Comparison of ENCODE assay signal across 21 cellular contexts in the genomic region with DNA sequence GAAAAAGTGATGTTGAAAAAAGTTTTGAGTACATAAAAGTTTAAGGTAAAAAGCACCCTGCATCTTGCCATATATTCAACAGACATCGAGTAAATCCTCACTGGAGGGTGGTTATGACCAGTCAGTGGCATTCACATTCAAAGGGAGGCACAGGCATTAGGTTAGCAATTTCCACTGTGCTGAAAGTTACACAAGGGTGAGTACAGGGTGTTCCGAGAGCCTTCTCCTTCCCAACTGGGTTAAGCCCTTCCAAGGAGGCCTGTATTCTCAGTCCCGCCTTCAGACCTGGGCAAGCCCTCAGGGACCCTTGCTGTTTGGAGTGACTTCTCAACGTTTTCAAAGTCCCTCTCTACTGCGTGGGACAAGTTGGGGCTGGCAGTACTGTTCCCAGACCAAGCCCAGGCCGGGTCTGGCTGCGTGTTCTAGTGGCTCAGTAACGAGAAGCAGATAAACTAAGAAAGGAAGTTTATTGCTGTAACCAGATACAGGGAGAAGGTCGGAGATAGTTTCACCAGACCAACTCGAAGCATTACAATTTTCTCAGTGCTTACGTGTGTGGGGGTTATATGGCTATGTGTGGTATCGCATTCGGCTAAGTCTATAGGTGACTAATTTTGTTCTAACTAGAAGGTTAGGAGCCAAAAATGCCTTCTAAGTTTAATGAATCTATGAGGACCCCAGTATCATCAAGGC. TPM values are rescaled to one million over a fixed set of nuclear protein-coding genes. Genes with fewer than 3 reads are reported as not detected.
"Had no signal": no experiment of that assay in that cellular context is flagged by ENCODE, and none has a peak within 500 bp of the region (broad histone marks: within the 10 kb centered on the region; RNA-seq: fewer than 3 reads in every experiment).

No MANE protein-coding gene starts in this region.

- H3K9me3 Mint-ChIP-seq: activated CD4-positive, alpha-beta T cell treated with anti-CD3 and anti-CD28 coated beads, Interleukin-2, amount 10 ng/mL, durations not matched to agents 7 days and 5 days; activated T-helper 2 cell treated with anti-CD3 and anti-CD28 coated beads, Interferon-gamma antibody, Interleukin-2, Interleukin-4, amounts not matched to agents 10 μg/mL and 5 μg/mL and 100 μg/mL, durations not matched to agents 14 hours and 24 hours and 36 hours; dendritic cell treated with granulocyte-macrophage colony-stimulating factor and Interleukin-4, amounts not matched to agents 40 ng/mL and 50 ng/mL, for 4 days; effector memory CD8-positive, alpha-beta T cell; stimulated activated memory B cell treated with anti-CD40 and anti-IgM and Interleukin-4, amounts not matched to agents 10 μg/mL and 1 μg/mL and 100 μg/mL, for 72 hours had no signal

- H3K36me3 ChIP-seq: left ventricle myocardium inferior, spleen, tibial artery had no signal

- H3K4me1 ChIP-seq: foreskin keratinocyte, tibial artery had no signal

- H3K27me3 Mint-ChIP-seq: activated CD4-positive, alpha-beta T cell treated with anti-CD3 and anti-CD28 coated beads, Interleukin-2, amount 10 ng/mL, durations not matched to agents 7 days and 5 days; dendritic cell treated with granulocyte-macrophage colony-stimulating factor and Interleukin-4, amounts not matched to agents 40 ng/mL and 50 ng/mL, for 4 days; effector memory CD8-positive, alpha-beta T cell; stimulated activated memory B cell treated with anti-CD40 and anti-IgM and Interleukin-4, amounts not matched to agents 10 μg/mL and 1 μg/mL and 100 μg/mL, for 72 hours had no signal

- DNase-seq: activated CD4-positive, alpha-beta T cell treated with anti-CD3 and anti-CD28 coated beads, Interleukin-2, amount 10 ng/mL, durations not matched to agents 7 days and 5 days; activated CD4-positive, CD25-positive, alpha-beta regulatory T cell; activated naive CD4-positive, alpha-beta T cell treated with anti-CD3 and anti-CD28 coated beads, Interleukin-2, amount 50 U/mL, for 16 hours; amniotic stem cell; cerebellar nuclear complex; effector memory CD8-positive, alpha-beta T cell; islet precursor cell; left ventricle myocardium inferior; mesendoderm; right cardiac atrium; spleen; stimulated activated CD4-positive, alpha-beta T cell treated with anti-CD3 and anti-CD28 coated beads, Interleukin-1b, Interleukin-23, amount 100 ng/mL, for 48 hours; T-helper 1 cell; tibial artery had no signal

- H3K36me3 Mint-ChIP-seq: brain; stimulated activated memory B cell treated with anti-CD40 and anti-IgM and Interleukin-4, amounts not matched to agents 10 μg/mL and 1 μg/mL and 100 μg/mL, for 72 hours had no signal

- ATAC-seq: effector memory CD8-positive, alpha-beta T cell; esophagus mucosa; foreskin keratinocyte; stimulated activated memory B cell treated with anti-CD40 and anti-IgM and Interleukin-4, amounts not matched to agents 10 μg/mL and 1 μg/mL and 100 μg/mL, for 72 hours had no signal

- H3K27ac Mint-ChIP-seq: activated CD4-positive, alpha-beta T cell treated with anti-CD3 and anti-CD28 coated beads, Interleukin-2, amount 10 ng/mL, durations not matched to agents 7 days and 5 days; activated T-helper 2 cell treated with anti-CD3 and anti-CD28 coated beads, Interferon-gamma antibody, Interleukin-2, Interleukin-4, amounts not matched to agents 10 μg/mL and 5 μg/mL and 100 μg/mL, durations not matched to agents 14 hours and 24 hours and 36 hours; brain; dendritic cell treated with granulocyte-macrophage colony-stimulating factor and Interleukin-4, amounts not matched to agents 40 ng/mL and 50 ng/mL, for 4 days; effector memory CD8-positive, alpha-beta T cell had no signal

- H3K4me3 Mint-ChIP-seq: activated CD4-positive, alpha-beta T cell treated with anti-CD3 and anti-CD28 coated beads, Interleukin-2, amount 10 ng/mL, durations not matched to agents 7 days and 5 days; brain; dendritic cell treated with granulocyte-macrophage colony-stimulating factor and Interleukin-4, amounts not matched to agents 40 ng/mL and 50 ng/mL, for 4 days; effector memory CD8-positive, alpha-beta T cell; stimulated activated memory B cell treated with anti-CD40 and anti-IgM and Interleukin-4, amounts not matched to agents 10 μg/mL and 1 μg/mL and 100 μg/mL, for 72 hours had no signal

- H3K27me3 ChIP-seq: foreskin keratinocyte, spleen, tibial artery had no signal

- H3K27ac ChIP-seq: foreskin keratinocyte, left ventricle myocardium inferior, tibial artery had no signal

- H3K9me3 ChIP-seq: left ventricle myocardium inferior, spleen, tibial artery had no signal

- H3K4me3 ChIP-seq: left ventricle myocardium inferior, spleen, tibial artery had no signal

- H3K4me1 Mint-ChIP-seq: brain had no signal

RNA-seq across cellular contexts. Expression of gene CFAP77, which starts 42.3 kb away (rescaled TPM):
- total RNA-seq: activated CD4-positive, alpha-beta T cell treated with anti-CD3 and anti-CD28 coated beads, Interleukin-2, amount 10 ng/mL, durations not matched to agents 7 days and 5 days; activated T-helper 2 cell treated with anti-CD3 and anti-CD28 coated beads, Interferon-gamma antibody, Interleukin-2, Interleukin-4, amounts not matched to agents 10 μg/mL and 5 μg/mL and 100 μg/mL, durations not matched to agents 14 hours and 24 hours and 36 hours; esophagus mucosa; foreskin keratinocyte; myocyte; spleen had no signal
- polyA plus RNA-seq: foreskin keratinocyte had no signal
